Comparison of ENCODE assay signal across 18 cellular contexts in the genomic region with DNA sequence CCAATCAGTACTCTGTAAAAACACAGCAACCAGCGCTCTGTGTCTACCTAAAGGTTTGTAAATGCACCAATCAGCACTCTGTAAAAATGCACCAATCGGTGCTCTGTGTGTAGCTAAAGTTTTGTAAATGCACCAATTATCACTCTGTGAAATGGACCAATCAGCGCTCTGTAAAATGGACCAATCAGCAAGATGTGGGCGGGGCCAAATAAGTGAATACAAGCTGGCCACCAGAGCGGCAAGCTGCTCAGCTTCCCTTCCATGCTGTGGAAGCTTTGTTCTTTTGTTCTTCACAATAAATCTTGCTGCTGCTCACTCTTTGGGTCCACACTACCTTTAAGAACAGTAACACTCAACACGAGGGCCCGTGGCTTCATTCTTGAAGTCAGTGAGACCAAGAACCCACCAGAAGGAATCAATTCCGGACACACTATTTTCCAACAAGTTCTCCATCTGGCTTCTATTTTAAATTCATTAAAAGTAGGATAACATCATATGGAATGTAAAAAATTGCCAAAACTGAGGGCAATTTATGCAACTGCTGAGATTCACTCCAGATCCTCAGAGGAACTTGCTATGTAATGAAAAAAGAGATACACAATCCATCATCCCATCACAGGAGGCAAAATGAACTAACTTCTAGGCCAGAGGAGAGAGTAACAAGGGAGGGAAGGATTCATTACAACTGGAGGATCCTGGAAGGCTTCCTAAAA. TPM values are rescaled to one million over a fixed set of nuclear protein-coding genes. Genes with fewer than 3 reads are reported as not detected.
A peak's percentile ranks its signal among the peaks of the same experiment; 100 is the strongest.
DNase-seq lines count a peak whose midpoint lies in the region; ATAC-seq, FAIRE-seq and TF ChIP-seq lines count a peak whose summit lies in the region.
"Had no signal": no experiment of that assay in that cellular context is flagged by ENCODE, and none has a peak within 500 bp of the region (broad histone marks: within the 10 kb centered on the region; RNA-seq: fewer than 3 reads in every experiment).

No MANE protein-coding gene starts in this region.

- H3K9me3 Mint-ChIP-seq in activated CD4-positive, alpha-beta memory T cell treated with anti-CD3 and anti-CD28 coated beads for 36 hours, result peaks cover 5% of the 10 kb centered on the region
- H3K9me3 Mint-ChIP-seq in activated CD4-positive, alpha-beta memory T cell treated with anti-CD3 and anti-CD28 coated beads, Interleukin-2, amount 10 ng/mL, durations not matched to agents 7 days and 5 days, result peaks cover 3% of the 10 kb centered on the region
- H3K9me3 Mint-ChIP-seq in nephron, result peaks cover 4% of the 10 kb centered on the region
- H3K9me3 Mint-ChIP-seq: CD8-positive, alpha-beta memory T cell had no signal

- DNase-seq in activated CD4-positive, alpha-beta memory T cell treated with anti-CD3 and anti-CD28 coated beads for 36 hours, result peak; percentile 32
- DNase-seq in activated CD4-positive, alpha-beta memory T cell treated with anti-CD3 and anti-CD28 coated beads, Interleukin-2, amount 10 ng/mL, durations not matched to agents 7 days and 5 days, result no peak
- peak; percentile 26 for DNase-seq in GM23248
- DNase-seq in K562 (ENCODE audit: extremely low read depth in 1 of 4, low spot score in 3 of 4), result no peak
- no peak for DNase-seq in sciatic nerve (ENCODE audit: low spot score)
- no peak for DNase-seq in stimulated activated CD8-positive, alpha-beta memory T cell treated with anti-CD3 and anti-CD28 coated beads, Interleukin-4, amount 100 ng/mL, for 48 hours
- DNase-seq: CD8-positive, alpha-beta memory T cell; DMS79; KBM-7; MV-4-11; NCI-H1417; NCI-H187 treated with DMSO at 0.1 percent for 48 hours; NCI-H2227 treated with DMSO at 0.1 percent for 48 hours; NCI-H510A treated with DMSO at 0.1 percent for 48 hours; NCI-H774; SHP77 treated with DMSO at 0.1 percent for 48 hours had no signal

- FAIRE-seq in K562 (lab: Jason Lieb, UNC), result no peak

- H3K4me3 ChIP-seq in GM23248, result no peak overlapping the region
- H3K4me3 ChIP-seq in K562, result no peak overlapping the region
- H3K4me3 ChIP-seq: BLaER1 treated with 17β-estradiol and CSF1 and Interleukin-3, amounts not matched to agents 10 nM and 100 nM had no signal

- TF ChIP-seq POLR2A in K562 (conservative IDR thresholded peaks at IDR 0.05), result no peak

- no peak for TF ChIP-seq RAD21 in K562 (CRISPR knock-in tag; conservative IDR thresholded peaks at IDR 0.05 in 1 of 2, IDR thresholded peaks at IDR 0.05 in 1 of 2)

- H3K9me1 ChIP-seq in K562 (ENCODE audit: control insufficient read depth, insufficient read depth, low read length), result no peaks in the 10 kb centered on the region

- no peaks in the 10 kb centered on the region for H3K27me3 ChIP-seq in GM23248 (replicated peaks; ENCODE audit: insufficient read depth)
- no peaks in the 10 kb centered on the region for H3K27me3 ChIP-seq in K562 (ENCODE audit: control insufficient read depth in 2 of 2, insufficient read depth in 2 of 2, low read length in 2 of 2)
- H3K27me3 ChIP-seq: BLaER1 treated with 17β-estradiol and CSF1 and Interleukin-3, amounts not matched to agents 10 nM and 100 nM had no signal

- POLR2A ChIA-PET in activated CD4-positive, alpha-beta memory T cell treated with anti-CD3 and anti-CD28 coated beads for 36 hours (lab: Charles Lee), result no interaction called here
- POLR2A ChIA-PET in activated CD4-positive, alpha-beta memory T cell treated with anti-CD3 and anti-CD28 coated beads, Interleukin-2, amount 10 ng/mL, durations not matched to agents 7 days and 5 days (lab: Charles Lee), result no interaction called here
- POLR2A ChIA-PET in K562 (lab: Yijun Ruan, JAX), result interaction anchor here (1.8 kb wide), 1 partner anchor 10 kb away, joined by 5 read pairs; no protein-coding TSS in a partner anchor

- intact Hi-C loops in activated CD4-positive, alpha-beta memory T cell treated with anti-CD3 and anti-CD28 coated beads for 36 hours (cut with micrococcal nuclease), result loop anchor here (5.0 kb wide), 1 partner anchor 57 kb away; no protein-coding TSS in a partner anchor
- intact Hi-C loops in K562 (cut with micrococcal nuclease), result no loop called here
- intact Hi-C loops in sciatic nerve (cut with DNase I), result no loop called here

- H3K9me2 ChIP-seq in GM23248 (ENCODE audit: insufficient read depth), result no peaks in the 10 kb centered on the region

- no TSS peak for BruUV-seq in K562 (replicated peaks; lab: Mats Ljungman, UMichigan)

- no peak overlapping the region for H2AFZ ChIP-seq in GM23248
- no peak overlapping the region for H2AFZ ChIP-seq in K562 (ENCODE audit: low read depth, low read length)

- H3K4me1 ChIP-seq in GM23248 (ENCODE audit: insufficient read depth), result peaks cover 15% of the 10 kb centered on the region
- peaks cover 16 to 20% of the 10 kb centered on the region in 2 experiments for H3K4me1 ChIP-seq in K562 (replicated peaks in 1 of 2; ENCODE audit: control insufficient read depth in 2 of 2, insufficient read depth in 2 of 2, low read length in 2 of 2)

- no peaks in the 10 kb centered on the region for H3K36me3 Mint-ChIP-seq in activated CD4-positive, alpha-beta memory T cell treated with anti-CD3 and anti-CD28 coated beads for 36 hours
- no peaks in the 10 kb centered on the region for H3K36me3 Mint-ChIP-seq in activated CD4-positive, alpha-beta memory T cell treated with anti-CD3 and anti-CD28 coated beads, Interleukin-2, amount 10 ng/mL, durations not matched to agents 7 days and 5 days (ENCODE audit: low read depth)
- no peaks in the 10 kb centered on the region for H3K36me3 Mint-ChIP-seq in nephron (ENCODE audit: low read depth)

- TF ChIP-seq CTCF in K562 (IDR thresholded peaks at IDR 0.05 in 2 of 3, conservative IDR thresholded peaks at IDR 0.05 in 1 of 3; ENCODE audit: insufficient read depth in 2 of 3, low read depth in 1 of 3, low read length in 3 of 3) (no peak), nephron (IDR thresholded peaks at IDR 0.05; ENCODE audit: unreplicated experiment in 3 of 3) (no peak)

- in situ Hi-C loops in GM23248 (cut with MboI) (no loop called here), K562 (cut with MboI) (no loop called here)

- H3K4me1 Mint-ChIP-seq in activated CD4-positive, alpha-beta memory T cell treated with anti-CD3 and anti-CD28 coated beads for 36 hours (ENCODE audit: low read depth), result peaks cover 17% of the 10 kb centered on the region
- peaks cover 15% of the 10 kb centered on the region for H3K4me1 Mint-ChIP-seq in activated CD4-positive, alpha-beta memory T cell treated with anti-CD3 and anti-CD28 coated beads, Interleukin-2, amount 10 ng/mL, durations not matched to agents 7 days and 5 days
- peaks cover 22% of the 10 kb centered on the region for H3K4me1 Mint-ChIP-seq in nephron

- H3K36me3 ChIP-seq in GM23248 (ENCODE audit: low read depth) (no peaks in the 10 kb centered on the region), K562 (ENCODE audit: control insufficient read depth, insufficient read depth, low read length) (no peaks in the 10 kb centered on the region; the same call in 2 of the 3 replicates)
- H3K36me3 ChIP-seq: BLaER1 treated with 17β-estradiol and CSF1 and Interleukin-3, amounts not matched to agents 10 nM and 100 nM had no signal

- H3K9me3 ChIP-seq in GM23248 (ENCODE audit: low read depth) (no peaks in the 10 kb centered on the region), K562 (replicated peaks; ENCODE audit: control insufficient read depth, insufficient read depth, low read depth, low read length) (peaks cover 4% of the 10 kb centered on the region; the same call in 1 of the 2 replicates)

- no peak overlapping the region for H3K9ac ChIP-seq in GM23248
- no peak overlapping the region for H3K9ac ChIP-seq in K562 (ENCODE audit: insufficient read depth in 1 of 2, low read depth in 2 of 2, low read length in 2 of 2)
- H3K9ac ChIP-seq: BLaER1 treated with 17β-estradiol and CSF1 and Interleukin-3, amounts not matched to agents 10 nM and 100 nM had no signal

- CTCF ChIA-PET in activated CD4-positive, alpha-beta memory T cell treated with anti-CD3 and anti-CD28 coated beads for 36 hours (lab: Charles Lee), result interaction anchor here (0.5 to 0.8 kb wide), 2 partner anchors 10 to 369 kb away, joined by 3 read pairs; no protein-coding TSS in a partner anchor
- CTCF ChIA-PET in activated CD4-positive, alpha-beta memory T cell treated with anti-CD3 and anti-CD28 coated beads, Interleukin-2, amount 10 ng/mL, durations not matched to agents 7 days and 5 days (lab: Charles Lee), result no interaction called here
- CTCF ChIA-PET in K562 (lab: Yijun Ruan, JAX; ENCODE audit: low intra/inter-chr PET ratio), result no interaction called here

- H3K27ac Mint-ChIP-seq in activated CD4-positive, alpha-beta memory T cell treated with anti-CD3 and anti-CD28 coated beads for 36 hours, result no peak overlapping the region
- no peak overlapping the region for H3K27ac Mint-ChIP-seq in activated CD4-positive, alpha-beta memory T cell treated with anti-CD3 and anti-CD28 coated beads, Interleukin-2, amount 10 ng/mL, durations not matched to agents 7 days and 5 days
- peak overlapping the region in 1 of 3 experiments; percentile 82 for H3K27ac Mint-ChIP-seq in nephron
- H3K27ac Mint-ChIP-seq: CD8-positive, alpha-beta memory T cell had no signal

- no peak for TF ChIP-seq EP300 in K562 (IDR thresholded peaks at IDR 0.05; ENCODE audit: low read length)

- no peak overlapping the region for H3K4me3 Mint-ChIP-seq in activated CD4-positive, alpha-beta memory T cell treated with anti-CD3 and anti-CD28 coated beads for 36 hours
- H3K4me3 Mint-ChIP-seq in activated CD4-positive, alpha-beta memory T cell treated with anti-CD3 and anti-CD28 coated beads, Interleukin-2, amount 10 ng/mL, durations not matched to agents 7 days and 5 days, result no peak overlapping the region
- peak overlapping the region; percentile 45 to 80 (median 67) for H3K4me3 Mint-ChIP-seq in nephron

- no peak for ATAC-seq in K562
- ATAC-seq in sciatic nerve, result no peak

- H3K4me2 ChIP-seq in GM23248 (ENCODE audit: unreplicated experiment), result no peak overlapping the region
- H3K4me2 ChIP-seq in K562 (ENCODE audit: insufficient read depth, low read length), result no peak overlapping the region
- H3K4me2 ChIP-seq: BLaER1 treated with 17β-estradiol and CSF1 and Interleukin-3, amounts not matched to agents 10 nM and 100 nM had no signal

- H3K79me2 ChIP-seq in GM23248 (ENCODE audit: insufficient read depth), result peaks cover 19% of the 10 kb centered on the region; the same call in 1 of the 2 replicates
- H3K79me2 ChIP-seq in K562 (ENCODE audit: control insufficient read depth, insufficient read depth, low read length), result peaks cover 16% of the 10 kb centered on the region

- H3K27ac ChIP-seq in GM23248 (no peak overlapping the region), K562 (ENCODE audit: extremely low read depth, low read depth, low read length) (no peak overlapping the region)
- H3K27ac ChIP-seq: BLaER1 treated with 17β-estradiol and CSF1 and Interleukin-3, amounts not matched to agents 10 nM and 100 nM had no signal

- no peaks in the 10 kb centered on the region for H3K27me3 Mint-ChIP-seq in activated CD4-positive, alpha-beta memory T cell treated with anti-CD3 and anti-CD28 coated beads for 36 hours
- no peaks in the 10 kb centered on the region for H3K27me3 Mint-ChIP-seq in activated CD4-positive, alpha-beta memory T cell treated with anti-CD3 and anti-CD28 coated beads, Interleukin-2, amount 10 ng/mL, durations not matched to agents 7 days and 5 days
- no peaks in the 10 kb centered on the region for H3K27me3 Mint-ChIP-seq in nephron (ENCODE audit: low read depth)
- H3K27me3 Mint-ChIP-seq: CD8-positive, alpha-beta memory T cell had no signal

- H3F3A ChIP-seq in GM23248 (ENCODE audit: insufficient read depth), result peaks cover 24% of the 10 kb centered on the region

- WGBS in GM23248 (ENCODE audit: low coverage in 1 of 2, low lambda C conversion rate in 2 of 2, missing lambda C conversion rate in 2 of 2), 2 experiments, result 55 to 64% methylated on average over 8 of the region's 8 CpGs
- 67% methylated on average over 8 of the region's 8 CpGs for WGBS in K562 (ENCODE audit: insufficient coverage, low coverage, missing lambda C conversion rate)

- H4K20me1 ChIP-seq in GM23248 (ENCODE audit: insufficient read depth) (no peaks in the 10 kb centered on the region), K562 (replicated peaks; ENCODE audit: control insufficient read depth, insufficient read depth, low read length) (peaks cover 10% of the 10 kb centered on the region)

RNA-seq across cellular contexts. Expression of a gene that starts 3.1 kb away (rescaled TPM):
- 10 to 100 TPM; 11.4 to 11.7 TPM for total RNA-seq in activated CD4-positive, alpha-beta memory T cell treated with anti-CD3 and anti-CD28 coated beads for 36 hours
- total RNA-seq in activated CD4-positive, alpha-beta memory T cell treated with anti-CD3 and anti-CD28 coated beads, Interleukin-2, amount 10 ng/mL, durations not matched to agents 7 days and 5 days, result 10 to 100 TPM; 13.7 to 13.9 TPM
- total RNA-seq in GM23248 (2014; rRNA removed; shearing (Covaris generic)), result 39.8 and 43.9 TPM in 2 replicates
- polyA plus RNA-seq in GM23248 (2016; fragmentation: Nextera tagmentation; extraction: Ambion mirVana) (18.7 and 19.7 TPM in 2 replicates), K562 (2011; rRNA removed) (6.3 and 9.5 TPM in 2 replicates), K562 (2014; fragmentation: Illumina TruSeq; extraction: Trizol) (9.9 and 10.1 TPM in 2 replicates), K562 (2014; fragmentation: Nextera tagmentation; extraction: Ambion mirVana) (1 to 10 TPM; 1.9 to 2.7 TPM), K562 (2014; rRNA removed) (6.5 and 8.4 TPM in 2 replicates)
- total RNA-seq in K562 (2011; cell fraction: chromatin; rRNA removed; ENCODE audit: low replicate concordance), result 13.4 and 15.1 TPM in 2 replicates
- 15.2 and 16.2 TPM in 2 replicates for total RNA-seq in K562 (2011; cell fraction: nucleolus; rRNA removed)
- 14.7 and 17.5 TPM in 2 replicates for total RNA-seq in K562 (2011; cell fraction: nucleoplasm; rRNA removed)
- total RNA-seq in K562 (2014; rRNA removed) (10.4 and 12.8 TPM in 2 replicates), K562 (2014; rRNA removed; fragmentation: Illumina TruSeq; extraction: Trizol) (13.9 and 15.2 TPM in 2 replicates), K562 (2015; rRNA removed; fragmentation: Illumina TruSeq; extraction: Trizol) (14.4 and 14.8 TPM in 2 replicates), K562 (2021) (12.7 and 13.3 TPM in 2 replicates), sciatic nerve (18.3 TPM)
- 4.8 and 6.2 TPM in 2 replicates for polyA plus RNA-seq in K562 (2011; cell fraction: cytosol; rRNA removed)
- 2.8 and 3.4 TPM in 2 replicates for polyA plus RNA-seq in K562 (2011; cell fraction: nucleus; rRNA removed)
- 7.8 and 10.1 TPM in 2 replicates for polyA plus RNA-seq in K562 (2012)
- 18.7 and 23.2 TPM in 2 replicates for polyA minus RNA-seq in K562 (2011; rRNA and poly(A)+ RNA removed)
- polyA minus RNA-seq in K562 (2011; cell fraction: cytosol; rRNA and poly(A)+ RNA removed), result 7.0 and 11.6 TPM in 2 replicates
- 6.6 and 8.7 TPM in 2 replicates for polyA minus RNA-seq in K562 (2011; cell fraction: nucleus; rRNA and poly(A)+ RNA removed)

Comparison
In these comparisons a context has a peak if more than half of its experiments do, and no peak if none do; other contexts are left out.
1. DNase-seq: peak in activated CD4-positive, alpha-beta memory T cell treated with anti-CD3 and anti-CD28 coated beads for 36 hours (single experiment) and GM23248 (single experiment); none in activated CD4-positive, alpha-beta memory T cell treated with anti-CD3 and anti-CD28 coated beads, Interleukin-2, amount 10 ng/mL, durations not matched to agents 7 days and 5 days (single experiment), K562 (0 of 4), sciatic nerve (single experiment) and stimulated activated CD8-positive, alpha-beta memory T cell treated with anti-CD3 and anti-CD28 coated beads, Interleukin-4, amount 100 ng/mL, for 48 hours (single experiment).
2. H3K4me3 Mint-ChIP-seq: peak in nephron (3 of 3); none in activated CD4-positive, alpha-beta memory T cell treated with anti-CD3 and anti-CD28 coated beads for 36 hours (single experiment) and activated CD4-positive, alpha-beta memory T cell treated with anti-CD3 and anti-CD28 coated beads, Interleukin-2, amount 10 ng/mL, durations not matched to agents 7 days and 5 days (single experiment).